Comparison of ENCODE assay signal across 13 cellular contexts in genomic region chr13:46893221-46893620, GRCh38. TPM values are rescaled to one million over a fixed set of nuclear protein-coding genes. Genes with fewer than 3 reads are reported as not detected.
DNase-seq lines count a peak whose midpoint lies in the region; ATAC-seq and TF ChIP-seq lines count a peak whose summit lies in the region.
"Had no signal": no experiment of that assay in that cellular context is flagged by ENCODE, and none has a peak within 500 bp of the region (broad histone marks: within the 10 kb centered on the region; RNA-seq: fewer than 3 reads in every experiment).

No MANE protein-coding gene starts in this region.

- peak overlapping the region; percentile 77 for H3K4me3 Mint-ChIP-seq in T-helper 2 cell treated with Interferon-gamma antibody and Interleukin-4, amounts not matched to agents 5 μg/mL and 100 μg/mL, for 36 hours
- peak overlapping the region; percentile 81 for H3K4me3 Mint-ChIP-seq in mesothelial cell of epicardium

- H3K4me3 ChIP-seq in adipocyte (ENCODE audit: low read length) = peak overlapping the region; percentile 96
- H3K4me3 ChIP-seq in suprapubic skin = peak overlapping the region; percentile 47

- H3K9me3 ChIP-seq in adipocyte (ENCODE audit: control insufficient read depth, low read length) = no peaks in the 10 kb centered on the region
- no peaks in the 10 kb centered on the region for H3K9me3 ChIP-seq in suprapubic skin

- no peaks in the 10 kb centered on the region for H3K36me3 Mint-ChIP-seq in T-helper 2 cell treated with Interferon-gamma antibody and Interleukin-4, amounts not matched to agents 5 μg/mL and 100 μg/mL, for 36 hours (ENCODE audit: low read depth)
- no peaks in the 10 kb centered on the region for H3K36me3 Mint-ChIP-seq in mesothelial cell of epicardium

- peaks cover 10% of the 10 kb centered on the region for H3K4me1 Mint-ChIP-seq in T-helper 2 cell treated with Interferon-gamma antibody and Interleukin-4, amounts not matched to agents 5 μg/mL and 100 μg/mL, for 36 hours (ENCODE audit: low read depth)
- H3K4me1 Mint-ChIP-seq in mesothelial cell of epicardium = peaks cover 35% of the 10 kb centered on the region

- no peak for DNase-seq in T-helper 2 cell treated with Interferon-gamma antibody and Interleukin-4, amounts not matched to agents 5 μg/mL and 100 μg/mL, for 36 hours (ENCODE audit: low spot score)
- DNase-seq in T-helper 2 cell (no peak), adipocyte (ENCODE audit: low read depth) (no peak), mesothelial cell of epicardium (ENCODE audit: low spot score in 2 of 2, unreplicated experiment in 2 of 2) (no peak), suprapubic skin (ENCODE audit: low spot score in 2 of 2) (no peak), HCEC 1CT (no peak), NAMALWA (ENCODE audit: low spot score) (no peak)
- DNase-seq: activated naive CD4-positive, alpha-beta T cell treated with Interleukin-2 at 50 U/mL for 16 hours; EL; endodermal cell; stimulated activated CD4-positive, alpha-beta T cell treated with anti-CD3 and anti-CD28 coated beads, Interleukin-2, amount 100 ng/mL, for 48 hours; trophoblast cell had no signal

- no peak for TF ChIP-seq EP300 in suprapubic skin (IDR thresholded peaks at IDR 0.05)

- H3K27ac ChIP-seq in suprapubic skin = no peak overlapping the region

- no peak for TF ChIP-seq CTCF in mesothelial cell of epicardium (IDR thresholded peaks at IDR 0.05; ENCODE audit: unreplicated experiment)
- no peak for TF ChIP-seq CTCF in suprapubic skin (IDR thresholded peaks at IDR 0.05)

- TF ChIP-seq POLR2A in suprapubic skin (IDR thresholded peaks at IDR 0.05) = no peak

- no peaks in the 10 kb centered on the region for H3K27me3 ChIP-seq in adipocyte (replicated peaks; ENCODE audit: control insufficient read depth, insufficient read depth, low read length)
- no peaks in the 10 kb centered on the region for H3K27me3 ChIP-seq in suprapubic skin

- no peak overlapping the region for H3K27ac Mint-ChIP-seq in T-helper 2 cell treated with Interferon-gamma antibody and Interleukin-4, amounts not matched to agents 5 μg/mL and 100 μg/mL, for 36 hours
- H3K27ac Mint-ChIP-seq in mesothelial cell of epicardium = no peak overlapping the region
- H3K27ac Mint-ChIP-seq: endodermal cell had no signal

- 23% methylated on average over 4 of the region's 4 CpGs for WGBS in suprapubic skin

- no peaks in the 10 kb centered on the region for H3K9me3 Mint-ChIP-seq in T-helper 2 cell treated with Interferon-gamma antibody and Interleukin-4, amounts not matched to agents 5 μg/mL and 100 μg/mL, for 36 hours
- peaks cover 12% of the 10 kb centered on the region for H3K9me3 Mint-ChIP-seq in mesothelial cell of epicardium
- H3K9me3 Mint-ChIP-seq: endodermal cell had no signal

- H3K9ac ChIP-seq in adipocyte (ENCODE audit: low read length) = peak overlapping the region; percentile 88

- no peak for ATAC-seq in GM19463 (IDR thresholded peaks at IDR 0.05; ENCODE audit: unreplicated experiment)

- H3K36me3 ChIP-seq in adipocyte (ENCODE audit: control insufficient read depth, insufficient read depth, low read length, severe bottlenecking) (peaks cover 3% of the 10 kb centered on the region), suprapubic skin (no peaks in the 10 kb centered on the region)

- H3K27me3 Mint-ChIP-seq in T-helper 2 cell treated with Interferon-gamma antibody and Interleukin-4, amounts not matched to agents 5 μg/mL and 100 μg/mL, for 36 hours (ENCODE audit: low read depth) = peaks cover 67% of the 10 kb centered on the region
- peaks cover 47% of the 10 kb centered on the region for H3K27me3 Mint-ChIP-seq in mesothelial cell of epicardium (ENCODE audit: low read depth)

- H3K4me1 ChIP-seq in adipocyte (ENCODE audit: control insufficient read depth, insufficient read depth, low read length) = peaks cover 29% of the 10 kb centered on the region
- peaks cover 15% of the 10 kb centered on the region for H3K4me1 ChIP-seq in suprapubic skin

RNA-seq across cellular contexts. Expression of gene HTR2A, which starts 3.6 kb away (rescaled TPM):
- total RNA-seq in mesothelial cell of epicardium (0.47 to 0.83 TPM (median 0.53 TPM) in 3 replicates), suprapubic skin (under 1 TPM in 1 of 4 donors, not detected in 3; 0.57 TPM)
- total RNA-seq: endodermal cell had no signal
